ENCODE assay signal across 8 cellular contexts in genomic region chr4:4542824-4543485, GRCh38. TPM values are rescaled to one million over a fixed set of nuclear protein-coding genes. Genes with fewer than 3 reads are reported as not detected.
DNase-seq lines count a peak whose midpoint lies in the region; ATAC-seq and TF ChIP-seq lines count a peak whose summit lies in the region.

No MANE protein-coding gene starts in this region.

- H3K9me3 ChIP-seq in iPS-18c (ENCODE audit: control insufficient read depth, insufficient read depth, low read length) = no peaks in the 10 kb centered on the region
- no peaks in the 10 kb centered on the region for H3K9me3 ChIP-seq in tibial artery

- peaks cover 49% of the 10 kb centered on the region for H3K4me1 Mint-ChIP-seq in activated T-cell treated with anti-CD3 and anti-CD28 coated beads, Interleukin-2, amount 50 U/mL, for 4 hours (ENCODE audit: low read depth)

- no peak for ATAC-seq in activated T-cell treated with anti-CD3 and anti-CD28 coated beads, Interleukin-2, amount 50 U/mL, for 4 hours
- no peak for ATAC-seq in GM18861 (IDR thresholded peaks at IDR 0.05; ENCODE audit: unreplicated experiment)

- no peak for DNase-seq in activated T-cell treated with anti-CD3 and anti-CD28 coated beads, Interleukin-2, amount 50 U/mL, for 4 hours
- no peak for DNase-seq in activated T-cell treated with anti-CD3 and anti-CD28 coated beads, Interleukin-2, amount 50 U/mL, for 48 hours
- DNase-seq in tibial artery = no peak
- DNase-seq in effector CD8-positive, alpha-beta T cell (lab: John Stamatoyannopoulos, UW) = no peak
- DNase-seq in MV-4-11 (lab: John Stamatoyannopoulos, UW) = no peak

- no peaks in the 10 kb centered on the region for H3K9me3 Mint-ChIP-seq in activated T-cell treated with anti-CD3 and anti-CD28 coated beads, Interleukin-2, amount 50 U/mL, for 4 hours

- H3K36me3 Mint-ChIP-seq in activated T-cell treated with anti-CD3 and anti-CD28 coated beads, Interleukin-2, amount 50 U/mL, for 4 hours (ENCODE audit: insufficient read depth) = peaks cover 18% of the 10 kb centered on the region

- H3K27ac ChIP-seq in tibial artery = no peak overlapping the region

- H3K4me3 Mint-ChIP-seq in activated T-cell treated with anti-CD3 and anti-CD28 coated beads, Interleukin-2, amount 50 U/mL, for 4 hours = peak overlapping the region; percentile 98

- peaks cover 0 to 35% (median 28%) of the 10 kb centered on the region in 4 donors for H3K4me1 ChIP-seq in tibial artery

- intact Hi-C loops in tibial artery (cut with DNase I; ENCODE audit: low total_unique reads) = no loop called here

- no peaks in the 10 kb centered on the region for H3K27me3 Mint-ChIP-seq in activated T-cell treated with anti-CD3 and anti-CD28 coated beads, Interleukin-2, amount 50 U/mL, for 4 hours (ENCODE audit: low read depth)

- peaks cover 0 to 14% (median 8%) of the 10 kb centered on the region in 3 donors for H3K36me3 ChIP-seq in tibial artery

- H3K4me3 ChIP-seq in WI38 (ENCODE audit: low read depth, low read length) (peak overlapping the region; percentile 99), iPS-18c (ENCODE audit: insufficient read depth, low read depth, low read length) (peak overlapping the region; percentile 96), tibial artery (peak overlapping the region; percentile 92 to 97)

- H3K27me3 ChIP-seq in tibial artery = no peaks in the 10 kb centered on the region

- TF ChIP-seq CTCF in WI38 (IDR thresholded peaks at IDR 0.05; ENCODE audit: low read depth, low read length) = no peak
- no peak for TF ChIP-seq CTCF in tibial artery (IDR thresholded peaks at IDR 0.05)

RNA-seq across cellular contexts. Expression of gene STX18, which starts 1.1 kb away (rescaled TPM):
- total RNA-seq in activated T-cell treated with anti-CD3 and anti-CD28 coated beads, Interleukin-2, amount 50 U/mL, for 4 hours = 10 to 100 TPM; 27.6 to 30.1 (median 29.7) TPM
